1 cellular context compared by ENCODE assay signal in the genomic region with DNA sequence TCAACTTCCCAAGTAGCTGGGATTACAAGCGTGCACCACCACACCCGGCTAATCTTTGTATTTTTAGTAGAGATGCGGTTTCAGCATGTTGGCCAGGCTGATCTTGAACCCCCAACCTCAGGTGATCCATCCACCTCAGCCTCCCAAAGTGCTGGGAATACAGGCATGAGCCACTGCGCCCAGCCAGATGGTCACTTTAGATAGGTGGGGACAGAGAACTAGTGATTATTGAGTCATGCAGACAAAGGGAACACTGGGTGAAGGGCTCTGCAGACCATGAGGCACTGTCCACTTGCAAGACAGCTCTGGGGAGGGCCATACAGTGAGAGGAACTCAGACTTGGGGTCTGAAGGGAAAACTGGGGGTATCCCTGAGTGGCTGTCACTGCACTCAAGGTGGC.
TF ChIP-seq lines count a peak whose summit lies in the region.

No MANE protein-coding gene starts in this region.

TF ChIP-seq in K562, 482 proteins besides CTCF, POLR2A, EP300 and RAD21 (continued from another document):
- TF ChIP-seq POLR3G (IDR thresholded peaks at IDR 0.05; ENCODE audit: extremely low read depth, insufficient read length, insufficient replicate concordance), result no peak
- TF ChIP-seq XRCC4 (IDR thresholded peaks at IDR 0.05; ENCODE audit: extremely low read depth, insufficient read depth, insufficient read length), result no peak
- no peak for TF ChIP-seq ELF2 (CRISPR knock-in tag; IDR thresholded peaks at IDR 0.05)
- TF ChIP-seq ZNF3 (CRISPR knock-in tag; IDR thresholded peaks at IDR 0.05), result no peak
- no peak for TF ChIP-seq ZNF24 (IDR thresholded peaks at IDR 0.05)
- no peak for TF ChIP-seq PHTF2 (CRISPR knock-in tag; IDR thresholded peaks at IDR 0.05)
- TF ChIP-seq TEAD2 (tag; IDR thresholded peaks at IDR 0.05), result no peak
- TF ChIP-seq ATF7 (IDR thresholded peaks at IDR 0.05), result peak; percentile 18; the same call in 1 of the 2 replicates
- no peak for TF ChIP-seq RBM17 (IDR thresholded peaks at IDR 0.05; ENCODE audit: borderline replicate concordance, low read depth, low read length)
- TF ChIP-seq NCOR1 (IDR thresholded peaks at IDR 0.05), result peak; percentile 33; the same call in 1 of the 2 replicates
- TF ChIP-seq CBX8 (IDR thresholded peaks at IDR 0.05; ENCODE audit: borderline replicate concordance, extremely low read depth, low read depth, low read length, poor library complexity, severe bottlenecking), result no peak
- no peak for TF ChIP-seq ZNF699 (CRISPR knock-in tag; IDR thresholded peaks at IDR 0.05; ENCODE audit: insufficient replicate concordance)
- peak; percentile 63 for TF ChIP-seq CBFA2T3 (IDR thresholded peaks at IDR 0.05)
- peak; percentile 69 for TF ChIP-seq TCF3 (CRISPR knock-in tag; IDR thresholded peaks at IDR 0.05)
- no peak for TF ChIP-seq HDAC3 (IDR thresholded peaks at IDR 0.05; ENCODE audit: borderline replicate concordance, partially characterized antibody)
- peak; percentile 59 for TF ChIP-seq SMARCA4 (IDR thresholded peaks at IDR 0.05)
- TF ChIP-seq CBX1 (IDR thresholded peaks at IDR 0.05; ENCODE audit: low read depth), result no peak
- peak; percentile 68 for TF ChIP-seq FOSL1 (tag; conservative IDR thresholded peaks at IDR 0.05)
- peak; percentile 64; the same call in 1 of the 2 replicates for TF ChIP-seq DPF2 (IDR thresholded peaks at IDR 0.05)
- no peak for TF ChIP-seq TCF7L2 (IDR thresholded peaks at IDR 0.05; ENCODE audit: low read depth, low read length)
- TF ChIP-seq ZFP30 (CRISPR knock-in tag; IDR thresholded peaks at IDR 0.05; ENCODE audit: borderline replicate concordance), result no peak
- TF ChIP-seq EP400 (IDR thresholded peaks at IDR 0.05), result no peak
- peak; percentile 55 for TF ChIP-seq TAL1 (IDR thresholded peaks at IDR 0.05)
- TF ChIP-seq BRCA1 (IDR thresholded peaks at IDR 0.05), result no peak
- no peak for TF ChIP-seq BRCA1 (CRISPR knock-in tag; IDR thresholded peaks at IDR 0.05)
